11 cellular contexts compared by ENCODE assay signal in genomic region chrX:103276581-103277002, GRCh38. TPM values are rescaled to one million over a fixed set of nuclear protein-coding genes. Genes with fewer than 3 reads are reported as not detected.
DNase-seq lines count a peak whose midpoint lies in the region; ATAC-seq and TF ChIP-seq lines count a peak whose summit lies in the region.
"Had no signal": no experiment of that assay in that cellular context is flagged by ENCODE, and none has a peak within 500 bp of the region (broad histone marks: within the 10 kb centered on the region; RNA-seq: fewer than 3 reads in every experiment).

Gene TCEAL5, minus strand, starts transcription at chrX:103276750. Its CDS starts 2,187 bp downstream, at chrX:103274563.

- H3K4me1 ChIP-seq in CD4-positive, alpha-beta memory T cell (ENCODE audit: insufficient read depth, low read length) = no peaks in the 10 kb centered on the region
- H3K4me1 ChIP-seq: adrenal gland had no signal

- peaks cover 27 to 34% of the 10 kb centered on the region in 2 donors for H3K27me3 Mint-ChIP-seq in CD4-positive, alpha-beta memory T cell

- no peaks in the 10 kb centered on the region for H3K36me3 ChIP-seq in CD4-positive, alpha-beta memory T cell (ENCODE audit: insufficient read depth, low read length)
- H3K36me3 ChIP-seq: adrenal gland had no signal

- intact Hi-C loops in CD4-positive, alpha-beta memory T cell (cut with micrococcal nuclease) = no loop called here
- intact Hi-C loops in dorsolateral prefrontal cortex (cut with DNase I) = no loop called here

- H3K36me3 Mint-ChIP-seq in CD4-positive, alpha-beta memory T cell = no peaks in the 10 kb centered on the region

- CTCF ChIA-PET in CD4-positive, alpha-beta memory T cell (lab: Charles Lee; ENCODE audit: partially characterized antibody) = interaction anchor here (1.4 kb wide), 1 partner anchor 188 kb away, joined by 3 read pairs; no protein-coding TSS in a partner anchor

- ATAC-seq in omental fat pad (ENCODE audit: low FRiP score) (peak; percentile 66), GM21576 (IDR thresholded peaks at IDR 0.05; ENCODE audit: unreplicated experiment) (no peak)

- no peak for TF ChIP-seq POLR2A in erythroblast (IDR thresholded peaks at IDR 0.05; ENCODE audit: low read length)

- POLR2A ChIA-PET in CD4-positive, alpha-beta memory T cell (lab: Charles Lee; ENCODE audit: partially characterized antibody) = no interaction called here

- TF ChIP-seq CTCF in dorsolateral prefrontal cortex (IDR thresholded peaks at IDR 0.05 in 54 of 56, conservative IDR thresholded peaks at IDR 0.05 in 2 of 56; ENCODE audit: low read depth in 1 of 56, partially characterized antibody in 56 of 56) = no peak
- no peak for TF ChIP-seq CTCF in omental fat pad (IDR thresholded peaks at IDR 0.05)

- peak within 1 kb of the TSS in 6 of 8 donors; percentile 3 to 76 (median 50) for H3K4me3 Mint-ChIP-seq in CD4-positive, alpha-beta memory T cell

- H3K27me3 ChIP-seq in CD4-positive, alpha-beta memory T cell (ENCODE audit: insufficient read depth, low read length) = no peaks in the 10 kb centered on the region
- H3K27me3 ChIP-seq in dorsolateral prefrontal cortex = peaks cover 0 to 90% (median 29%) of the 10 kb centered on the region in 45 donors

- no peak for DNase-seq in CD4-positive, alpha-beta memory T cell
- peak; percentile 61 for DNase-seq in NCI-H1694 (lab: John Stamatoyannopoulos, UW)
- DNase-seq in dorsolateral prefrontal cortex = peak; percentile 24 to 84 (median 64)
- no peak for DNase-seq in omental fat pad (ENCODE audit: low spot score)
- DNase-seq in stimulated activated CD4-positive, alpha-beta T cell treated with anti-CD3 and anti-CD28 coated beads, Interleukin-2, amount 100 ng/mL, for 48 hours = no peak
- no peak for DNase-seq in UCSD-AML1 (lab: John Stamatoyannopoulos, UW; ENCODE audit: unreplicated experiment)
- DNase-seq in erythroblast (lab: John Stamatoyannopoulos, UW) = no peak
- DNase-seq: NCI-H446 had no signal

- no peaks in the 10 kb centered on the region for H3K9me3 ChIP-seq in CD4-positive, alpha-beta memory T cell (ENCODE audit: control insufficient read depth in 1 of 2, low read length in 2 of 2)
- H3K9me3 ChIP-seq: adrenal gland had no signal

- peak within 1 kb of the TSS in 1 of 7 donors; percentile 0 for H3K27ac Mint-ChIP-seq in CD4-positive, alpha-beta memory T cell

- H3K4me1 Mint-ChIP-seq in CD4-positive, alpha-beta memory T cell = peaks cover 4 to 11% (median 9%) of the 10 kb centered on the region in 4 donors

- H3K4me3 ChIP-seq in CD4-positive, alpha-beta memory T cell (ENCODE audit: low read length in 2 of 2) = no peak within 1 kb of the TSS
- H3K4me3 ChIP-seq in dorsolateral prefrontal cortex = peak within 1 kb of the TSS; percentile 15 to 71 (median 55)
- H3K4me3 ChIP-seq: adrenal gland had no signal

- no peak within 1 kb of the TSS for H3K27ac ChIP-seq in CD4-positive, alpha-beta memory T cell (ENCODE audit: low read depth, low read length)
- H3K27ac ChIP-seq in dorsolateral prefrontal cortex = peak within 1 kb of the TSS in 49 of 59 donors; percentile 6 to 82 (median 57)
- H3K27ac ChIP-seq: adrenal gland had no signal

- H3K9me3 Mint-ChIP-seq in CD4-positive, alpha-beta memory T cell = peaks cover 0 to 2% (median 0%) of the 10 kb centered on the region in 8 donors

RNA-seq across cellular contexts. Expression of gene TCEAL5, which starts in this region (rescaled TPM):
- total RNA-seq in CD4-positive, alpha-beta memory T cell = not detected
- not detected for polyA plus RNA-seq in CD4-positive, alpha-beta memory T cell
- 10 to 100 TPM; 21.5 to 80.7 (median 49.3) TPM for total RNA-seq in dorsolateral prefrontal cortex
- total RNA-seq in omental fat pad = 1 to 10 TPM in 1 of 4 donors, not detected in 3; 2.9 TPM
- total RNA-seq: T-helper 2 cell treated with Interferon-gamma antibody and Interleukin-4, amounts not matched to agents 100 ng/mL and 5 ng/mL, for 36 hours had no signal

Comparison
In these comparisons a context has a peak if more than half of its experiments do, and no peak if none do; other contexts are left out.
1. RNA of gene TCEAL5 (total RNA-seq): 21.5 to 80.7 TPM in dorsolateral prefrontal cortex; 2.9 TPM in omental fat pad and not detected in CD4-positive, alpha-beta memory T cell; every median in the first group is over 4 times any median in the second.
2. DNase-seq: peak in NCI-H1694 (single experiment) and dorsolateral prefrontal cortex (10 of 10); none in CD4-positive, alpha-beta memory T cell (0 of 5), omental fat pad (single experiment), stimulated activated CD4-positive, alpha-beta T cell treated with anti-CD3 and anti-CD28 coated beads, Interleukin-2, amount 100 ng/mL, for 48 hours (0 of 2), UCSD-AML1 (single experiment) and erythroblast (0 of 2).
3. H3K4me3 ChIP-seq: peak in dorsolateral prefrontal cortex (59 of 59); none in CD4-positive, alpha-beta memory T cell (0 of 2).